1 cellular context compared by ENCODE assay signal in the genomic region with DNA sequence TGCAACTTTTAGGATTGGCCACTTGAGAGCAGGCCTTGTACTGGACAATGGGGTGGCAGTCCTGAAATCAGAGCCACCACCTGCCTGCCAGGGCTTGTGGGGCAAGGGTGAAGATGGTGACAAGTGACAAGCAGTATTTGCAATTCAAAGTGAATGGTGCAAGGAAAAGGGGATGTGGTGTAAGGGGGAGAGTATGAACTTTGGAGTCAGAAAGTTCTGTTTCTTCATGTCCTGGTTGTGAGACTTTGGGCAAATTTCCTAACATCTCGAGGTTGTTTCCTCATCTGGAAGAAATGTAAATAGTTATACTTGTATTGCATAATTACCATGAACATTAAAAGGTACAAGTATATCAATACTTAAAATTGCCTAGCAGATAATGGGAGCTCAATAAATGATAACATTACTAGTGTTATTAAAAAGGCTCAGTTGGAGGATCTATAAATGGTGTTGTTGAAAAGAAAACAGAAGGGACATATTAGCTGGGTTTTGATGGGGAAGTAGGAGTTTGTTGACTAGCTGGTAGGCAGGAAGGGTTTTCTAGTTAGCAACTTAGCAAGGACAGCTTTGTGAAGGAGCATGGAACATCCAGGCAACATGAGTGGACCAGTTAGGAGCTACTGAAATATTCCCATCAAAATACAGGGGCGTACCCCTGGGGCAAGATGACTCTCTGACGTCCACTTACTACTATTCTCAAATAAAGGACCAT.
A peak's percentile ranks its signal among the peaks of the same experiment; 100 is the strongest.
TF ChIP-seq lines count a peak whose summit lies in the region.

No MANE protein-coding gene starts in this region.

TF ChIP-seq in HepG2, 621 proteins besides CTCF, POLR2A, EP300 and RAD21 (continued from another document and continues in another):
- TF ChIP-seq, protein P1, sequence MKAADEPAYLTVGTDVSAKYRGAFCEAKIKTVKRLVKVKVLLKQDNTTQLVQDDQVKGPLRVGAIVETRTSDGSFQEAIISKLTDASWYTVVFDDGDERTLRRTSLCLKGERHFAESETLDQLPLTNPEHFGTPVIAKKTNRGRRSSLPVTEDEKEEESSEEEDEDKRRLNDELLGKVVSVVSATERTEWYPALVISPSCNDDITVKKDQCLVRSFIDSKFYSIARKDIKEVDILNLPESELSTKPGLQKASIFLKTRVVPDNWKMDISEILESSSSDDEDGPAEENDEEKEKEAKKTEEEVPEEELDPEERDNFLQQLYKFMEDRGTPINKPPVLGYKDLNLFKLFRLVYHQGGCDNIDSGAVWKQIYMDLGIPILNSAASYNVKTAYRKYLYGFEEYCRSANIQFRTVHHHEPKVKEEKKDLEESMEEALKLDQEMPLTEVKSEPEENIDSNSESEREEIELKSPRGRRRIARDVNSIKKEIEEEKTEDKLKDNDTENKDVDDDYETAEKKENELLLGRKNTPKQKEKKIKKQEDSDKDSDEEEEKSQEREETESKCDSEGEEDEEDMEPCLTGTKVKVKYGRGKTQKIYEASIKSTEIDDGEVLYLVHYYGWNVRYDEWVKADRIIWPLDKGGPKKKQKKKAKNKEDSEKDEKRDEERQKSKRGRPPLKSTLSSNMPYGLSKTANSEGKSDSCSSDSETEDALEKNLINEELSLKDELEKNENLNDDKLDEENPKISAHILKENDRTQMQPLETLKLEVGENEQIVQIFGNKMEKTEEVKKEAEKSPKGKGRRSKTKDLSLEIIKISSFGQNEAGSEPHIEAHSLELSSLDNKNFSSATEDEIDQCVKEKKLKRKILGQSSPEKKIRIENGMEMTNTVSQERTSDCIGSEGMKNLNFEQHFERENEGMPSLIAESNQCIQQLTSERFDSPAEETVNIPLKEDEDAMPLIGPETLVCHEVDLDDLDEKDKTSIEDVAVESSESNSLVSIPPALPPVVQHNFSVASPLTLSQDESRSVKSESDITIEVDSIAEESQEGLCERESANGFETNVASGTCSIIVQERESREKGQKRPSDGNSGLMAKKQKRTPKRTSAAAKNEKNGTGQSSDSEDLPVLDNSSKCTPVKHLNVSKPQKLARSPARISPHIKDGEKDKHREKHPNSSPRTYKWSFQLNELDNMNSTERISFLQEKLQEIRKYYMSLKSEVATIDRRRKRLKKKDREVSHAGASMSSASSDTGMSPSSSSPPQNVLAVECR (CRISPR knock-in tag; IDR thresholded peaks at IDR 0.05; ENCODE audit: borderline replicate concordance) = no peak; the same call in 1 of the 2 replicates
- TF ChIP-seq CREB1 (IDR thresholded peaks at IDR 0.05) = no peak
- peak; percentile 18; the same call in 1 of the 2 replicates for TF ChIP-seq CREB1 (CRISPR knock-in tag; IDR thresholded peaks at IDR 0.05)
- no peak for TF ChIP-seq DR1 (CRISPR knock-in tag; IDR thresholded peaks at IDR 0.05)
- peak; percentile 73 for TF ChIP-seq THAP11 (CRISPR knock-in tag; IDR thresholded peaks at IDR 0.05)
- TF ChIP-seq, protein P2, sequence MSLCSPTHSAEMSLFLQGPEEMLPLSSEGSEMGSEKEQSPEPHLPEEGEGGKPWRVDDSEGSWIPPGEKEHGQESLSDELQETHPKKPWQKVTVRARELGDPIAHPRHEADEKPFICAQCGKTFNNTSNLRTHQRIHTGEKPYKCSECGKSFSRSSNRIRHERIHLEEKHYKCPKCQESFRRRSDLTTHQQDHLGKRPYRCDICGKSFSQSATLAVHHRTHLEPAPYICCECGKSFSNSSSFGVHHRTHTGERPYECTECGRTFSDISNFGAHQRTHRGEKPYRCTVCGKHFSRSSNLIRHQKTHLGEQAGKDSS (CRISPR knock-in tag; IDR thresholded peaks at IDR 0.05; ENCODE audit: borderline replicate concordance, low read depth) = no peak
- no peak for TF ChIP-seq SMAD1 (CRISPR knock-in tag; IDR thresholded peaks at IDR 0.05; ENCODE audit: borderline replicate concordance, low read depth)
- TF ChIP-seq ZNF878 (CRISPR knock-in tag; IDR thresholded peaks at IDR 0.05) = no peak
- 0 out of 2 replicates have a peak, but pooled peaks have one; percentile 36 for TF ChIP-seq ELF3 (CRISPR knock-in tag; IDR thresholded peaks at IDR 0.05)
- TF ChIP-seq NR0B2 (CRISPR knock-in tag; IDR thresholded peaks at IDR 0.05) = no peak
- no peak for TF ChIP-seq PRDM4 (CRISPR knock-in tag; IDR thresholded peaks at IDR 0.05; ENCODE audit: borderline replicate concordance)
- 0 out of 2 replicates have a peak, but pooled peaks have one; percentile 43 for TF ChIP-seq HBP1 (CRISPR knock-in tag; IDR thresholded peaks at IDR 0.05; ENCODE audit: low read depth)
- TF ChIP-seq FOXJ3 (CRISPR knock-in tag; IDR thresholded peaks at IDR 0.05; ENCODE audit: borderline replicate concordance) = peak; percentile 91
- TF ChIP-seq ARHGAP35 (CRISPR knock-in tag; IDR thresholded peaks at IDR 0.05; ENCODE audit: borderline replicate concordance) = no peak
- TF ChIP-seq JUND (CRISPR knock-in tag; IDR thresholded peaks at IDR 0.05) = peak; percentile 55; the same call in 1 of the 2 replicates
- 0 out of 2 replicates have a peak, but pooled peaks have one; percentile 15 for TF ChIP-seq SIX4 (CRISPR knock-in tag; IDR thresholded peaks at IDR 0.05)
- TF ChIP-seq CEBPB (IDR thresholded peaks at IDR 0.05; ENCODE audit: borderline replicate concordance, low read depth, low read length) = peak; percentile 99
- TF ChIP-seq TFDP2 (CRISPR knock-in tag; IDR thresholded peaks at IDR 0.05) = no peak
- no peak for TF ChIP-seq AKNA (CRISPR knock-in tag; IDR thresholded peaks at IDR 0.05; ENCODE audit: borderline replicate concordance)
- no peak for TF ChIP-seq ZNF274 (CRISPR knock-in tag; IDR thresholded peaks at IDR 0.05)
- TF ChIP-seq THAP7 (CRISPR knock-in tag; IDR thresholded peaks at IDR 0.05) = no peak
- peak; percentile 75 for TF ChIP-seq RXRB (CRISPR knock-in tag; IDR thresholded peaks at IDR 0.05; ENCODE audit: borderline replicate concordance)
- TF ChIP-seq ZNF280D (CRISPR knock-in tag; IDR thresholded peaks at IDR 0.05) = peak; percentile 67; the same call in 1 of the 2 replicates
- TF ChIP-seq KLF12 (CRISPR knock-in tag; IDR thresholded peaks at IDR 0.05; ENCODE audit: borderline replicate concordance) = no peak
- TF ChIP-seq, protein P3, sequence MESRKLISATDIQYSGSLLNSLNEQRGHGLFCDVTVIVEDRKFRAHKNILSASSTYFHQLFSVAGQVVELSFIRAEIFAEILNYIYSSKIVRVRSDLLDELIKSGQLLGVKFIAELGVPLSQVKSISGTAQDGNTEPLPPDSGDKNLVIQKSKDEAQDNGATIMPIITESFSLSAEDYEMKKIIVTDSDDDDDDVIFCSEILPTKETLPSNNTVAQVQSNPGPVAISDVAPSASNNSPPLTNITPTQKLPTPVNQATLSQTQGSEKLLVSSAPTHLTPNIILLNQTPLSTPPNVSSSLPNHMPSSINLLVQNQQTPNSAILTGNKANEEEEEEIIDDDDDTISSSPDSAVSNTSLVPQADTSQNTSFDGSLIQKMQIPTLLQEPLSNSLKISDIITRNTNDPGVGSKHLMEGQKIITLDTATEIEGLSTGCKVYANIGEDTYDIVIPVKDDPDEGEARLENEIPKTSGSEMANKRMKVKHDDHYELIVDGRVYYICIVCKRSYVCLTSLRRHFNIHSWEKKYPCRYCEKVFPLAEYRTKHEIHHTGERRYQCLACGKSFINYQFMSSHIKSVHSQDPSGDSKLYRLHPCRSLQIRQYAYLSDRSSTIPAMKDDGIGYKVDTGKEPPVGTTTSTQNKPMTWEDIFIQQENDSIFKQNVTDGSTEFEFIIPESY (CRISPR knock-in tag; IDR thresholded peaks at IDR 0.05) = peak; percentile 61; the same call in 1 of the 2 replicates
- TF ChIP-seq ATF7 (IDR thresholded peaks at IDR 0.05) = peak; percentile 56; the same call in 1 of the 2 replicates
- no peak for TF ChIP-seq ATF7 (CRISPR knock-in tag; IDR thresholded peaks at IDR 0.05)
- TF ChIP-seq FOSL2 (CRISPR knock-in tag; IDR thresholded peaks at IDR 0.05) = peak; percentile 76
